Comparison of ENCODE assay signal across 25 cellular contexts in the genomic region with DNA sequence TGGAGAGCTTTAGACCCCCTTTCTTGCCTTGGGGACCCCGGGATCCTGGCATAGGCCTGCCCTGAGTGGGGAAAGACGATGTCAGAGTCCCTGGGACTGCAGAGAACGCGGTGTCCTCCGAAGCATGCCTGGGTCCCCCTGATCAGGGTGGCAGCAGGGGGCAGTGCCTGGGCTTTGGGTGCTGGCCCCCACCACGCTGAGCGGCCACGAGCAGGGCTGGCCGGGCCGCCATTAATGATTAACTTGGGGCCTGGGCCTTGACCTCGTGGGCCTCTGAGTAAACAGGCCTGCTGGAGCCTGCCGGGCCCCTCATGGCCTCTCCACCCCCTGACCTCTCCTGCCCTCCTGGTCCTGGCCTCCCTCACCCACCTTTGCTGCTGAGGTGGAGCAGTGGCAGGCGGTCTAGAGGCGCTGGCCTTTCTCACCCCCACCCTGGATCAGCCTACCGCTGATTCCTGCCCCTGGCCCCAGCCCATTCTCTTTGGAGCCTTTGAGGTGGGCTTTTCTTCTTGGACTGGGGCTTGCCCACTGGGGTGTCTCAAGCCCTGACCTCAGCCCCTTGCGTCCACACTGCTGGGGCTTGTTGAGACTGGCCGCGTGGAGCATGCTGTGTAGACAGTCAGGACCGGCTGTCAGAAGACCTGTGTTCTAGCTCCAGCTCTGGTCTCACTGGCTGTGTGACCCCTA. TPM values are rescaled to one million over a fixed set of nuclear protein-coding genes. Genes with fewer than 3 reads are reported as not detected.
"Had no signal": no experiment of that assay in that cellular context is flagged by ENCODE, and none has a peak within 500 bp of the region (broad histone marks: within the 10 kb centered on the region; RNA-seq: fewer than 3 reads in every experiment).

No MANE protein-coding gene starts in this region.

- H3K4me3 ChIP-seq: ascending aorta, colonic mucosa, left ventricle myocardium inferior, tibial nerve, vagina had no signal

- H3K27ac Mint-ChIP-seq: activated naive CD4-positive, alpha-beta T cell treated with anti-CD3 and anti-CD28 coated beads, Interleukin-2, amount 50 U/mL, for 24 hours; memory B cell; naive B cell; T-helper 1 cell treated with Interleukin-12 subunit alpha and Interleukin-12 subunit beta and Interleukin-4 antibody, amounts not matched to agents 30 μg/mL and 1 μg/mL, for 36 hours had no signal

- H3K9me3 ChIP-seq: ascending aorta, colonic mucosa, left ventricle myocardium inferior, tibial nerve, vagina had no signal

- H3K4me3 Mint-ChIP-seq: activated naive CD4-positive, alpha-beta T cell treated with anti-CD3 and anti-CD28 coated beads, Interleukin-2, amount 50 U/mL, for 24 hours; central memory CD8-positive, alpha-beta T cell; memory B cell; naive B cell; neural crest cell; T-helper 1 cell treated with Interleukin-12 subunit alpha and Interleukin-12 subunit beta and Interleukin-4 antibody, amounts not matched to agents 30 μg/mL and 1 μg/mL, for 36 hours had no signal

- H3K9me3 Mint-ChIP-seq: activated naive CD4-positive, alpha-beta T cell treated with anti-CD3 and anti-CD28 coated beads, Interleukin-2, amount 50 U/mL, for 24 hours; central memory CD8-positive, alpha-beta T cell; memory B cell; naive B cell; neural crest cell; T-helper 1 cell treated with Interleukin-12 subunit alpha and Interleukin-12 subunit beta and Interleukin-4 antibody, amounts not matched to agents 30 μg/mL and 1 μg/mL, for 36 hours had no signal

- H3K27ac ChIP-seq: ascending aorta, foreskin keratinocyte, left ventricle myocardium inferior, tibial nerve, vagina, WERI-Rb-1 had no signal

- H3K36me3 ChIP-seq: ascending aorta, colonic mucosa, left ventricle myocardium inferior, tibial nerve, vagina, WERI-Rb-1 had no signal

- H3K27me3 Mint-ChIP-seq: activated naive CD4-positive, alpha-beta T cell treated with anti-CD3 and anti-CD28 coated beads, Interleukin-2, amount 50 U/mL, for 24 hours had no signal

- ATAC-seq: foreskin keratinocyte; sciatic nerve; stimulated activated naive CD8-positive, alpha-beta T cell treated with anti-CD3 and anti-CD28 coated beads, Interleukin-15, Interleukin-2, amounts not matched to agents 100 U/mL and 50 U/mL, for 24 hours had no signal

- DNase-seq: activated CD4-positive, alpha-beta T cell treated with anti-CD3 and anti-CD28 coated beads, Interleukin-2, amount 50 U/mL, for 4 hours; activated gamma-delta T cell; colonic mucosa; foreskin keratinocyte; glutamatergic neuron; hypothalamus; islet precursor cell; left ventricle myocardium inferior; naive B cell; stimulated activated naive CD8-positive, alpha-beta T cell treated with anti-CD3 and anti-CD28 coated beads, Interleukin-15, Interleukin-2, amounts not matched to agents 100 U/mL and 50 U/mL, for 24 hours had no signal

- H3K36me3 Mint-ChIP-seq: memory B cell, naive B cell had no signal

- H3K27me3 ChIP-seq: ascending aorta, colonic mucosa, foreskin keratinocyte, tibial nerve, vagina had no signal

RNA-seq across cellular contexts. Expression of a gene that starts 26.3 kb away (rescaled TPM):
- polyA plus RNA-seq: fibroblast of lung had no signal

RNA-seq across cellular contexts. Expression of a gene that starts 50.4 kb away (rescaled TPM):
- total RNA-seq: ascending aorta, colonic mucosa, epithelial cell of proximal tubule, fibroblast of lung, foreskin keratinocyte, left ventricle myocardium inferior, mononuclear cell, osteocyte, pulmonary artery endothelial cell had no signal
- polyA plus RNA-seq: fibroblast of lung, foreskin keratinocyte had no signal
